Comparison of ENCODE assay signal across 16 cellular contexts in the genomic region with DNA sequence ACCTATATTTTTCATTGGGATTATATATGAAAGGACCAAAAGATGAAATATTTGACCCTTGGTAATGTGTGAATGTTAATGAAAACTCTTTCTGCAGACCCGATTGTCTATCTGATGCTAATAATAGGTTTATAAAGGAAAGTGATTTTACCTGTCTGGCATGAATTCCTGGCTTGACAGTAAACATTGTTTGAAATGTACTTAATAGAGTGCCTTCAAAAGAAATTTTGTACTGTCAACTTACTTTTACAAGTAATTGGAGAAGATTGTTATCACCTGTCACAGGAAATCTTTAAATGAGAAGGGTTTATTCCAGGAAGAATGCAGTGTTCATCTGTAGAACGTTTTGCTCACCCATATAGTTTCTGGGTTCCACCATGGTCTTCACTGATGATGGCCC.
DNase-seq lines count a peak whose midpoint lies in the region; ATAC-seq and TF ChIP-seq lines count a peak whose summit lies in the region.
"Had no signal": no experiment of that assay in that cellular context is flagged by ENCODE, and none has a peak within 500 bp of the region (broad histone marks: within the 10 kb centered on the region; RNA-seq: fewer than 3 reads in every experiment).

No MANE protein-coding gene starts in this region.

- ATAC-seq in PC-3, result no peak
- ATAC-seq in activated CD8-positive, alpha-beta T cell treated with anti-CD3 and anti-CD28 coated beads, Interleukin-2, amount 10 ng/mL, durations not matched to agents 7 days and 5 days, result no peak
- ATAC-seq: A549 had no signal

- H3K9me3 ChIP-seq in PC-3 (ENCODE audit: low read length) (no peaks in the 10 kb centered on the region), trophoblast cell (ENCODE audit: insufficient read depth, low read depth, low read length) (no peaks in the 10 kb centered on the region)
- H3K9me3 ChIP-seq: A549, BE2C, Caco-2, HAP-1 had no signal

- peak; percentile 26 for DNase-seq in HT-29 (ENCODE audit: low spot score)
- peak; percentile 51 for DNase-seq in PC-3
- DNase-seq in epithelial cell of prostate (ENCODE audit: low read depth, low spot score), result no peak
- no peak for DNase-seq in trophoblast cell
- no peak for DNase-seq in KBM-7
- no peak for DNase-seq in glutamatergic neuron
- DNase-seq in activated CD8-positive, alpha-beta T cell treated with anti-CD3 and anti-CD28 coated beads, Interleukin-2, amount 10 ng/mL, durations not matched to agents 7 days and 5 days, result no peak
- DNase-seq: BE2C; Caco-2; CD8-positive, alpha-beta memory T cell; GF-D8; GOT3 had no signal

- H3K27ac Mint-ChIP-seq in glutamatergic neuron (ENCODE audit: unreplicated experiment), result no peak overlapping the region
- no peak overlapping the region for H3K27ac Mint-ChIP-seq in activated CD8-positive, alpha-beta T cell treated with anti-CD3 and anti-CD28 coated beads, Interleukin-2, amount 10 ng/mL, durations not matched to agents 7 days and 5 days
- H3K27ac Mint-ChIP-seq: CD8-positive, alpha-beta memory T cell; IgD-negative memory B cell had no signal

- no peak overlapping the region for H3K4me3 ChIP-seq in PC-3 (ENCODE audit: low read length)
- no peak overlapping the region for H3K4me3 ChIP-seq in trophoblast cell (ENCODE audit: low read depth, low read length)
- H3K4me3 ChIP-seq: A549, HAP-1 had no signal

- H2BK120ac ChIP-seq in trophoblast cell (ENCODE audit: insufficient read depth, low read length, poor library complexity), result no peak overlapping the region

- no peak overlapping the region for H3K23ac ChIP-seq in trophoblast cell (ENCODE audit: low read length)

- no peaks in the 10 kb centered on the region for H4K20me1 ChIP-seq in PC-3 (ENCODE audit: low read length)

- H2AFZ ChIP-seq in PC-3 (ENCODE audit: low read length) (no peak overlapping the region), trophoblast cell (ENCODE audit: insufficient read depth, low read length, poor library complexity) (no peak overlapping the region)

- H3K27me3 ChIP-seq in PC-3 (ENCODE audit: low read length) (no peaks in the 10 kb centered on the region), trophoblast cell (ENCODE audit: insufficient read depth, low read length) (no peaks in the 10 kb centered on the region)
- H3K27me3 ChIP-seq: BE2C had no signal

- TF ChIP-seq CTCF in PC-3 (conservative IDR thresholded peaks at IDR 0.05; ENCODE audit: low read depth, low read length), result no peak
- no peak for TF ChIP-seq CTCF in glutamatergic neuron (IDR thresholded peaks at IDR 0.05; ENCODE audit: partially characterized antibody, unreplicated experiment)

- no peak overlapping the region for H2BK5ac ChIP-seq in trophoblast cell (ENCODE audit: low read depth, low read length, poor library complexity)

- H3K4me2 ChIP-seq in PC-3 (ENCODE audit: low read length), result no peak overlapping the region
- no peak overlapping the region for H3K4me2 ChIP-seq in trophoblast cell (ENCODE audit: low read length)
- H3K4me2 ChIP-seq: A549 had no signal

- in situ Hi-C loops in KBM-7 (cut with MboI; ENCODE audit: low pct_unique_long_range_greater_than_20kb, low sequenced_read_pairs), result no loop called here

- H3K9me3 Mint-ChIP-seq in glutamatergic neuron (ENCODE audit: unreplicated experiment), result no peaks in the 10 kb centered on the region
- no peaks in the 10 kb centered on the region for H3K9me3 Mint-ChIP-seq in activated CD8-positive, alpha-beta T cell treated with anti-CD3 and anti-CD28 coated beads, Interleukin-2, amount 10 ng/mL, durations not matched to agents 7 days and 5 days (ENCODE audit: insufficient read depth)
- H3K9me3 Mint-ChIP-seq: IgD-negative memory B cell had no signal

- no peaks in the 10 kb centered on the region for H3K36me3 Mint-ChIP-seq in glutamatergic neuron (ENCODE audit: unreplicated experiment)
- H3K36me3 Mint-ChIP-seq in activated CD8-positive, alpha-beta T cell treated with anti-CD3 and anti-CD28 coated beads, Interleukin-2, amount 10 ng/mL, durations not matched to agents 7 days and 5 days (ENCODE audit: low read depth), result no peaks in the 10 kb centered on the region
- H3K36me3 Mint-ChIP-seq: CD8-positive, alpha-beta memory T cell; IgD-negative memory B cell had no signal

- no CpG with 5 or more reads among the region's 2 CpGs for WGBS in trophoblast cell (ENCODE audit: extremely low coverage, insufficient coverage, insufficient read length)

- no peak overlapping the region for H3K4me3 Mint-ChIP-seq in glutamatergic neuron (ENCODE audit: unreplicated experiment)
- no peak overlapping the region for H3K4me3 Mint-ChIP-seq in activated CD8-positive, alpha-beta T cell treated with anti-CD3 and anti-CD28 coated beads, Interleukin-2, amount 10 ng/mL, durations not matched to agents 7 days and 5 days
- H3K4me3 Mint-ChIP-seq: CD8-positive, alpha-beta memory T cell; IgD-negative memory B cell had no signal

- H2AK5ac ChIP-seq in trophoblast cell (ENCODE audit: low read length), result no peak overlapping the region

- H3K79me1 ChIP-seq in trophoblast cell (ENCODE audit: low read length), result peaks cover 22% of the 10 kb centered on the region

- H3K36me3 ChIP-seq in PC-3 (ENCODE audit: low read depth, low read length), result no peaks in the 10 kb centered on the region
- no peaks in the 10 kb centered on the region for H3K36me3 ChIP-seq in trophoblast cell (ENCODE audit: control insufficient read depth in 1 of 2, insufficient read depth in 2 of 2, low read length in 2 of 2)
- H3K36me3 ChIP-seq: BE2C, HAP-1 had no signal

- H2BK12ac ChIP-seq in trophoblast cell (ENCODE audit: low read length), result no peak overlapping the region

- CTCF ChIA-PET in PC-3 (lab: Charles Lee), result no interaction called here
- CTCF ChIA-PET in activated CD8-positive, alpha-beta T cell treated with anti-CD3 and anti-CD28 coated beads, Interleukin-2, amount 10 ng/mL, durations not matched to agents 7 days and 5 days (lab: Charles Lee), result no interaction called here

- no peak overlapping the region for H3K18ac ChIP-seq in trophoblast cell (ENCODE audit: low read length)

- H4K12ac ChIP-seq in trophoblast cell (ENCODE audit: low read depth, low read length), result no peak overlapping the region

- H3K14ac ChIP-seq in trophoblast cell (ENCODE audit: low read length), result no peak overlapping the region

- intact Hi-C loops in PC-3 (cut with micrococcal nuclease), result no loop called here

- peak overlapping the region; percentile 19 for H3K27ac ChIP-seq in PC-3 (ENCODE audit: low read length)
- peak overlapping the region; percentile 98 for H3K27ac ChIP-seq in epithelial cell of prostate
- peak overlapping the region; percentile 72 for H3K27ac ChIP-seq in trophoblast cell (ENCODE audit: low read depth, low read length)
- H3K27ac ChIP-seq: A549, C4-2B had no signal

- H3K4ac ChIP-seq in trophoblast cell (ENCODE audit: low read depth, low read length), result no peak overlapping the region

- H4K8ac ChIP-seq in trophoblast cell (ENCODE audit: low read depth, low read length), result no peak overlapping the region

- no peaks in the 10 kb centered on the region for H3K9me2 ChIP-seq in PC-3 (replicated peaks; ENCODE audit: low read length)

- POLR2A ChIA-PET in PC-3 (lab: Charles Lee; ENCODE audit: unreplicated experiment), result no interaction called here
- POLR2A ChIA-PET in activated CD8-positive, alpha-beta T cell treated with anti-CD3 and anti-CD28 coated beads, Interleukin-2, amount 10 ng/mL, durations not matched to agents 7 days and 5 days (lab: Charles Lee), result no interaction called here

- no peaks in the 10 kb centered on the region for H3F3A ChIP-seq in PC-3 (ENCODE audit: low read length, unreplicated experiment)

- H3K4me1 ChIP-seq in PC-3 (ENCODE audit: insufficient read depth, low read length) (peaks cover 45% of the 10 kb centered on the region), trophoblast cell (ENCODE audit: control insufficient read depth in 1 of 2, insufficient read depth in 2 of 2, low read length in 2 of 2) (peaks cover 5 to 12% of the 10 kb centered on the region in 2 experiments)
- H3K4me1 ChIP-seq: A549, BE2C, HAP-1 had no signal

- peaks cover 11% of the 10 kb centered on the region for H3K4me1 Mint-ChIP-seq in glutamatergic neuron (ENCODE audit: low read depth, unreplicated experiment)
- H3K4me1 Mint-ChIP-seq in activated CD8-positive, alpha-beta T cell treated with anti-CD3 and anti-CD28 coated beads, Interleukin-2, amount 10 ng/mL, durations not matched to agents 7 days and 5 days (ENCODE audit: low read depth), result no peaks in the 10 kb centered on the region
- H3K4me1 Mint-ChIP-seq: CD8-positive, alpha-beta memory T cell; IgD-negative memory B cell had no signal

- no peaks in the 10 kb centered on the region for H3K79me2 ChIP-seq in PC-3 (ENCODE audit: low read length)
- peaks cover 2% of the 10 kb centered on the region for H3K79me2 ChIP-seq in trophoblast cell (ENCODE audit: control insufficient read depth, insufficient read depth, low read length, poor library complexity)

- H4K91ac ChIP-seq in trophoblast cell (ENCODE audit: low read depth, low read length), result no peak overlapping the region

- H3K27me3 Mint-ChIP-seq in glutamatergic neuron (ENCODE audit: unreplicated experiment), result no peaks in the 10 kb centered on the region
- H3K27me3 Mint-ChIP-seq in activated CD8-positive, alpha-beta T cell treated with anti-CD3 and anti-CD28 coated beads, Interleukin-2, amount 10 ng/mL, durations not matched to agents 7 days and 5 days (ENCODE audit: low read depth), result no peaks in the 10 kb centered on the region
- H3K27me3 Mint-ChIP-seq: CD8-positive, alpha-beta memory T cell had no signal

- BruUV-seq in PC-3 (replicated peaks; lab: Mats Ljungman, UMichigan), result no TSS peak

- H3K9ac ChIP-seq in PC-3 (ENCODE audit: low read length), result no peak overlapping the region
- H3K9ac ChIP-seq in trophoblast cell (ENCODE audit: low read length), result no peak overlapping the region

Comparison
In these comparisons a context has a peak if more than half of its experiments do, and no peak if none do; other contexts are left out.
1. DNase-seq: peak in HT-29 (single experiment) and PC-3 (single experiment); none in epithelial cell of prostate (single experiment), trophoblast cell (0 of 2), KBM-7 (single experiment), glutamatergic neuron (single experiment) and activated CD8-positive, alpha-beta T cell treated with anti-CD3 and anti-CD28 coated beads, Interleukin-2, amount 10 ng/mL, durations not matched to agents 7 days and 5 days (single experiment).
2. H3K27ac ChIP-seq: peak in every context shown above with its lines; median percentile 98 in epithelial cell of prostate; 72 in trophoblast cell; 19 in PC-3.